Comparison of ENCODE assay signal across 11 cellular contexts in genomic region chr9:127706836-127707241, GRCh38. TPM values are rescaled to one million over a fixed set of nuclear protein-coding genes. Genes with fewer than 3 reads are reported as not detected.
DNase-seq lines count a peak whose midpoint lies in the region; ATAC-seq lines count a peak whose summit lies in the region.
"Had no signal": no experiment of that assay in that cellular context is flagged by ENCODE, and none has a peak within 500 bp of the region (broad histone marks: within the 10 kb centered on the region; RNA-seq: fewer than 3 reads in every experiment).

CFAP157 (plus strand) TSS chr9:127706988; CDS start chr9:127707032, 44 bp downstream.

- no peak within 1 kb of the TSS for H3K4me3 ChIP-seq in mesendoderm (ENCODE audit: low read length)
- H3K4me3 ChIP-seq: tibial nerve had no signal

- H3K36me3 Mint-ChIP-seq in T-helper 17 cell (ENCODE audit: low read depth) = no peaks in the 10 kb centered on the region

- no peaks in the 10 kb centered on the region for H3K36me3 ChIP-seq in mesendoderm (ENCODE audit: control insufficient read depth, insufficient read depth, low read length)

- H3K27ac ChIP-seq in mesendoderm (ENCODE audit: low read depth, low read length) = no peak within 1 kb of the TSS
- H3K27ac ChIP-seq: tibial nerve had no signal

- H3K18ac ChIP-seq in mesendoderm (ENCODE audit: low read length) = no peak within 1 kb of the TSS

- no peak within 1 kb of the TSS for H2BK5ac ChIP-seq in mesendoderm (ENCODE audit: low read length)

- H3K9ac ChIP-seq in mesendoderm (ENCODE audit: low read length) = no peak within 1 kb of the TSS

- no peak within 1 kb of the TSS for H3K4me2 ChIP-seq in mesendoderm (ENCODE audit: low read length)

- no peaks in the 10 kb centered on the region for H3K79me1 ChIP-seq in mesendoderm (ENCODE audit: low read length)

- H3K9me3 ChIP-seq in T-helper 17 cell (ENCODE audit: control insufficient read depth, low read length, poor library complexity, severe bottlenecking) = no peaks in the 10 kb centered on the region
- H3K9me3 ChIP-seq: tibial nerve had no signal

- H2BK120ac ChIP-seq in mesendoderm (ENCODE audit: low read depth, low read length) = no peak within 1 kb of the TSS

- H4K5ac ChIP-seq in mesendoderm (ENCODE audit: low read length) = no peak within 1 kb of the TSS

- no peak within 1 kb of the TSS for H3K56ac ChIP-seq in mesendoderm (ENCODE audit: low read length)

- no peaks in the 10 kb centered on the region for H3K4me1 ChIP-seq in mesendoderm (ENCODE audit: control insufficient read depth, low read depth, low read length)
- H3K4me1 ChIP-seq: tibial nerve had no signal

- H2AK5ac ChIP-seq in mesendoderm (ENCODE audit: low read length) = no peak within 1 kb of the TSS

- no peaks in the 10 kb centered on the region for H3K27me3 ChIP-seq in mesendoderm (ENCODE audit: insufficient read depth, low read length, poor library complexity)

- DNase-seq in NCI-H2029 (lab: John Stamatoyannopoulos, UW) (peak; percentile 47), NCI-H2029 treated with DMSO at 0.1 percent for 48 hours (lab: John Stamatoyannopoulos, UW) (no peak), HT1080 (ENCODE audit: low read depth) (peak; percentile 11), T-helper 17 cell (no peak), mesendoderm (peak; percentile 77)
- DNase-seq: NCI-H2107, nucleus accumbens had no signal

- peak within 1 kb of the TSS; percentile 5 for H3K4me3 Mint-ChIP-seq in T-helper 17 cell

- no peak within 1 kb of the TSS for H4K8ac ChIP-seq in mesendoderm (ENCODE audit: low read depth, low read length)

- H3K27me3 Mint-ChIP-seq in T-helper 17 cell = no peaks in the 10 kb centered on the region

- H3K4ac ChIP-seq in mesendoderm (ENCODE audit: low read depth, low read length) = no peak within 1 kb of the TSS

- peaks cover 14% of the 10 kb centered on the region for H3K4me1 Mint-ChIP-seq in T-helper 17 cell

- no peak within 1 kb of the TSS for H3K27ac Mint-ChIP-seq in T-helper 17 cell

- no peak within 1 kb of the TSS for H3K23ac ChIP-seq in mesendoderm (ENCODE audit: low read length)

- WGBS in mesendoderm (ENCODE audit: extremely low coverage, insufficient coverage, low lambda C conversion rate) = no CpG with 5 or more reads among the region's 11 CpGs

- no peak within 1 kb of the TSS for H2BK15ac ChIP-seq in mesendoderm (replicated peaks; ENCODE audit: low read depth)

- no peak for ATAC-seq in T-helper 17 cell
- no peak for ATAC-seq in HG03108 (IDR thresholded peaks at IDR 0.05; ENCODE audit: unreplicated experiment)
- ATAC-seq in HG03175 (IDR thresholded peaks at IDR 0.05; ENCODE audit: unreplicated experiment) = no peak
- no peak for ATAC-seq in HG03025 (IDR thresholded peaks at IDR 0.05; ENCODE audit: low FRiP score, unreplicated experiment)

- H3K79me2 ChIP-seq in mesendoderm (ENCODE audit: control insufficient read depth, insufficient read depth, low read length) = no peaks in the 10 kb centered on the region

RNA-seq across cellular contexts. Expression of gene CFAP157, which starts in this region (rescaled TPM):
- total RNA-seq in HT1080 (2014; rRNA removed; shearing (Covaris generic)) = not detected in 2 replicates
- not detected in 2 replicates for polyA plus RNA-seq in HT1080 (2015; cell fraction: cytosol; rRNA removed)
- polyA plus RNA-seq in HT1080 (2015; cell fraction: nucleus; rRNA removed) = 0.12 and 0.29 TPM in 2 replicates
- total RNA-seq in T-helper 17 cell = under 1 TPM in 1 of 2 donors, not detected in 1; 0.27 TPM
- not detected for polyA plus RNA-seq in mesendoderm (2013, experiment 1 of 2)
- 0.01 TPM for polyA plus RNA-seq in mesendoderm (2013, experiment 2 of 2)

Comparison
In these comparisons a context has a peak if more than half of its experiments do, and no peak if none do; other contexts are left out.
1. DNase-seq: peak in NCI-H2029 (single experiment) and mesendoderm (single experiment); none in NCI-H2029 treated with DMSO at 0.1 percent for 48 hours (single experiment) and T-helper 17 cell (0 of 3).
2. Peak in DNase-seq in HT1080; RNA of the gene not detected or under 1 TPM.